Comparison of ENCODE assay signal across 1 cellular context in the genomic region with DNA sequence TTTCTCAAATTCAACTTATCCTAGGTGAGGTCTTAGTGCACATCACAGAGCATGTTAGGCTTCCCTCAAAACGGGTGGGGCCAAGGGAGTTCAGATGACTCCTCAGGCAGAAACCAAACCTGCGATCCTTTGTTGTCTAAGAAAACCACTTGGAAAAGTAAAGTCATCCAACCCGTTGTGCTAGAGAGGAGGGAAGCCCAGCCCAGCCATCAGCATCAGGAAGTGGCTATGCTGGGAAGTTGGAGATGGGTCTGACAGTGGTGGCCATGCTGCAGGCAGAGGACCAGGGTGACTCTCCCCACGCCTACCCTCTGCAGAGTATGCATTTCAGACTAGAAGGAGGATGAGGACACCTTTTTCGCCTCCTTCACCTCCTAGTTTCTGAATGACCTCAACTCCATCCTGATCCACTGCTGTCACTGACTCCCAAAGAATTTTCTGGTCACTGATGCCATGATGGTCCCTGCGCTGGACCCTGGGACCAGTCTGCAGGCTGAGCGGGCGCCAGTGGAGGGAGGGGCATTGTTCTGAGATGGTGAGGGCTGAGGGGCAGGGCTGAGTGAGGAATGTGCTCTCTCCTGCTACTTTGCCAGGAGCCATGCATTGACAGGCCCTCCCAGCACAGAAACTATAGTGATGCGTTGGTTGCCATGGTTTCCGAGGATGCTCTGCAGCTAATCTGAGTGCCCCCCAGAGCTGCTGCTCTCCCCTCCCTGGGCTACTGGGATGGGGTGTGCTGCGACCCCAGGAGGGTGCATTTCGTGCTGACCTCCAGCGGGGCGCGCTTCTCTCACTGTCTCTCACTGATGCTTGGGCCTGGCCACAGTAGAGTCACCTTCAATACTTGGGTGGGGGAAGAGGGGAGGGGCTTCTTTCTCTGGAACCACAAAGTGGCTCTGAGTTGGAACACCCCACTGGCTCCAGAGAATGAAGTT.
TF ChIP-seq lines count a peak whose summit lies in the region.

No MANE protein-coding gene starts in this region.

TF ChIP-seq in IMR-90, 13 proteins besides CTCF, POLR2A, EP300 and RAD21:
- TF ChIP-seq, protein P1, sequence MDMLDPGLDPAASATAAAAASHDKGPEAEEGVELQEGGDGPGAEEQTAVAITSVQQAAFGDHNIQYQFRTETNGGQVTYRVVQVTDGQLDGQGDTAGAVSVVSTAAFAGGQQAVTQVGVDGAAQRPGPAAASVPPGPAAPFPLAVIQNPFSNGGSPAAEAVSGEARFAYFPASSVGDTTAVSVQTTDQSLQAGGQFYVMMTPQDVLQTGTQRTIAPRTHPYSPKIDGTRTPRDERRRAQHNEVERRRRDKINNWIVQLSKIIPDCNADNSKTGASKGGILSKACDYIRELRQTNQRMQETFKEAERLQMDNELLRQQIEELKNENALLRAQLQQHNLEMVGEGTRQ (IDR thresholded peaks at IDR 0.05; ENCODE audit: low read depth, low read length) = no peak
- no peak for TF ChIP-seq NFE2L2 (IDR thresholded peaks at IDR 0.05; ENCODE audit: low read depth, low read length)
- no peak for TF ChIP-seq FOS (IDR thresholded peaks at IDR 0.05; ENCODE audit: low read depth, low read length)
- TF ChIP-seq SMC3 (IDR thresholded peaks at IDR 0.05; ENCODE audit: low read depth, low read length) = no peak
- TF ChIP-seq BHLHE40 (IDR thresholded peaks at IDR 0.05; ENCODE audit: low read depth, low read length) = no peak
- no peak for TF ChIP-seq MAFK (IDR thresholded peaks at IDR 0.05; ENCODE audit: low read depth, low read length)
- no peak for TF ChIP-seq MXI1 (IDR thresholded peaks at IDR 0.05; ENCODE audit: borderline replicate concordance, low read depth, low read length)
- no peak for TF ChIP-seq RFX5 (IDR thresholded peaks at IDR 0.05; ENCODE audit: low read depth, low read length)
- no peak for TF ChIP-seq RCOR1 (IDR thresholded peaks at IDR 0.05; ENCODE audit: insufficient replicate concordance, low read length)
- TF ChIP-seq CHD1 (IDR thresholded peaks at IDR 0.05; ENCODE audit: low read depth, low read length) = no peak
- no peak for TF ChIP-seq MAZ (IDR thresholded peaks at IDR 0.05; ENCODE audit: borderline replicate concordance, low read depth, low read length)
- TF ChIP-seq, protein P2, sequence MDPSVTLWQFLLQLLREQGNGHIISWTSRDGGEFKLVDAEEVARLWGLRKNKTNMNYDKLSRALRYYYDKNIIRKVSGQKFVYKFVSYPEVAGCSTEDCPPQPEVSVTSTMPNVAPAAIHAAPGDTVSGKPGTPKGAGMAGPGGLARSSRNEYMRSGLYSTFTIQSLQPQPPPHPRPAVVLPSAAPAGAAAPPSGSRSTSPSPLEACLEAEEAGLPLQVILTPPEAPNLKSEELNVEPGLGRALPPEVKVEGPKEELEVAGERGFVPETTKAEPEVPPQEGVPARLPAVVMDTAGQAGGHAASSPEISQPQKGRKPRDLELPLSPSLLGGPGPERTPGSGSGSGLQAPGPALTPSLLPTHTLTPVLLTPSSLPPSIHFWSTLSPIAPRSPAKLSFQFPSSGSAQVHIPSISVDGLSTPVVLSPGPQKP (IDR thresholded peaks at IDR 0.05; ENCODE audit: borderline replicate concordance, low read depth, low read length) = no peak
- TF ChIP-seq CEBPB (IDR thresholded peaks at IDR 0.05; ENCODE audit: low read depth, low read length) = no peak
